In genomic region chrX:148784137-148784536, GRCh38 we compare ENCODE assay signal across 1 cellular context.
TF ChIP-seq lines count a peak whose summit lies in the region.

No MANE protein-coding gene starts in this region.

TF ChIP-seq in GM23338, 12 proteins besides CTCF, POLR2A, EP300 and RAD21 (continued from another document):
- TF ChIP-seq, protein P1, sequence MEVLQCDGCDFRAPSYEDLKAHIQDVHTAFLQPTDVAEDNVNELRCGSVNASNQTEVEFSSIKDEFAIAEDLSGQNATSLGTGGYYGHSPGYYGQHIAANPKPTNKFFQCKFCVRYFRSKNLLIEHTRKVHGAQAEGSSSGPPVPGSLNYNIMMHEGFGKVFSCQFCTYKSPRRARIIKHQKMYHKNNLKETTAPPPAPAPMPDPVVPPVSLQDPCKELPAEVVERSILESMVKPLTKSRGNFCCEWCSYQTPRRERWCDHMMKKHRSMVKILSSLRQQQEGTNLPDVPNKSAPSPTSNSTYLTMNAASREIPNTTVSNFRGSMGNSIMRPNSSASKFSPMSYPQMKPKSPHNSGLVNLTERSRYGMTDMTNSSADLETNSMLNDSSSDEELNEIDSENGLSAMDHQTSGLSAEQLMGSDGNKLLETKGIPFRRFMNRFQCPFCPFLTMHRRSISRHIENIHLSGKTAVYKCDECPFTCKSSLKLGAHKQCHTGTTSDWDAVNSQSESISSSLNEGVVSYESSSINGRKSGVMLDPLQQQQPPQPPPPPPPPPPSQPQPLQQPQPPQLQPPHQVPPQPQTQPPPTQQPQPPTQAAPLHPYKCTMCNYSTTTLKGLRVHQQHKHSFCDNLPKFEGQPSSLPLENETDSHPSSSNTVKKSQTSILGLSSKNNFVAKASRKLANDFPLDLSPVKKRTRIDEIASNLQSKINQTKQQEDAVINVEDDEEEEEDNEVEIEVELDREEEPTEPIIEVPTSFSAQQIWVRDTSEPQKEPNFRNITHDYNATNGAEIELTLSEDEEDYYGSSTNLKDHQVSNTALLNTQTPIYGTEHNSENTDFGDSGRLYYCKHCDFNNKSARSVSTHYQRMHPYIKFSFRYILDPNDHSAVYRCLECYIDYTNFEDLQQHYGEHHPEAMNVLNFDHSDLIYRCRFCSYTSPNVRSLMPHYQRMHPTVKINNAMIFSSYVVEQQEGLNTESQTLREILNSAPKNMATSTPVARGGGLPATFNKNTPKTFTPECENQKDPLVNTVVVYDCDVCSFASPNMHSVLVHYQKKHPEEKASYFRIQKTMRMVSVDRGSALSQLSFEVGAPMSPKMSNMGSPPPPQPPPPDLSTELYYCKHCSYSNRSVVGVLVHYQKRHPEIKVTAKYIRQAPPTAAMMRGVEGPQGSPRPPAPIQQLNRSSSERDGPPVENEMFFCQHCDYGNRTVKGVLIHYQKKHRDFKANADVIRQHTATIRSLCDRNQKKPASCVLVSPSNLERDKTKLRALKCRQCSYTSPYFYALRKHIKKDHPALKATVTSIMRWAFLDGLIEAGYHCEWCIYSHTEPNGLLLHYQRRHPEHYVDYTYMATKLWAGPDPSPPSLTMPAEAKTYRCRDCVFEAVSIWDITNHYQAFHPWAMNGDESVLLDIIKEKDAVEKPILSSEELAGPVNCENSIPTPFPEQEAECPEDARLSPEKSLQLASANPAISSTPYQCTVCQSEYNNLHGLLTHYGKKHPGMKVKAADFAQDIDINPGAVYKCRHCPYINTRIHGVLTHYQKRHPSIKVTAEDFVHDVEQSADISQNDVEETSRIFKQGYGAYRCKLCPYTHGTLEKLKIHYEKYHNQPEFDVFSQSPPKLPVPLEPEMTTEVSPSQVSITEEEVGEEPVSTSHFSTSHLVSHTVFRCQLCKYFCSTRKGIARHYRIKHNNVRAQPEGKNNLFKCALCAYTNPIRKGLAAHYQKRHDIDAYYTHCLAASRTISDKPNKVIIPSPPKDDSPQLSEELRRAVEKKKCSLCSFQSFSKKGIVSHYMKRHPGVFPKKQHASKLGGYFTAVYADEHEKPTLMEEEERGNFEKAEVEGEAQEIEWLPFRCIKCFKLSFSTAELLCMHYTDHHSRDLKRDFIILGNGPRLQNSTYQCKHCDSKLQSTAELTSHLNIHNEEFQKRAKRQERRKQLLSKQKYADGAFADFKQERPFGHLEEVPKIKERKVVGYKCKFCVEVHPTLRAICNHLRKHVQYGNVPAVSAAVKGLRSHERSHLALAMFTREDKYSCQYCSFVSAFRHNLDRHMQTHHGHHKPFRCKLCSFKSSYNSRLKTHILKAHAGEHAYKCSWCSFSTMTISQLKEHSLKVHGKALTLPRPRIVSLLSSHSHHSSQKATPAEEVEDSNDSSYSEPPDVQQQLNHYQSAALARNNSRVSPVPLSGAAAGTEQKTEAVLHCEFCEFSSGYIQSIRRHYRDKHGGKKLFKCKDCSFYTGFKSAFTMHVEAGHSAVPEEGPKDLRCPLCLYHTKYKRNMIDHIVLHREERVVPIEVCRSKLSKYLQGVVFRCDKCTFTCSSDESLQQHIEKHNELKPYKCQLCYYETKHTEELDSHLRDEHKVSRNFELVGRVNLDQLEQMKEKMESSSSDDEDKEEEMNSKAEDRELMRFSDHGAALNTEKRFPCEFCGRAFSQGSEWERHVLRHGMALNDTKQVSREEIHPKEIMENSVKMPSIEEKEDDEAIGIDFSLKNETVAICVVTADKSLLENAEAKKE (CRISPR knock-in tag; IDR thresholded peaks at IDR 0.05), result no peak
